ENCODE assay signal across 10 cellular contexts in the genomic region with DNA sequence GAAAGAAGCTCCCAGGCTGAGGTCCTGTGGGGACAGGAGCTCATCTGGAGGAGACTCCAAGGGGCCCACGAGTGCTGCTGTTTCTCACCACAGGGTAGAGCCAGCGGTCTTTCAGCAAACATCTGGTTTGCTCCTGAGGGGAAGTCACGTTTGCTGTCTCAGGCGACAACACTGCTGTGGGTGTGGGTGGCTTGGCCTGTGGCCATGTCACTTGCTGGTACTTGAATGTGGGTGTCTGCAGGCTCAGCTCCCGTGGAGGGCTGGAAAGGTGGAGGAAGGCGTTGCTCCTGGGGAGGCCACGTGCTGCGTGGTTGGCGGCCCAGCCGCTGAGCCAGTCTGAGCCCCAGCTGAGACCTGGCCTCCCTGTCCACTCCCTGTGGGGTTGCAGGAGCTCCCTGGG. TPM values are rescaled to one million over a fixed set of nuclear protein-coding genes. Genes with fewer than 3 reads are reported as not detected.
A peak's percentile ranks its signal among the peaks of the same experiment; 100 is the strongest.
DNase-seq lines count a peak whose midpoint lies in the region; ATAC-seq and TF ChIP-seq lines count a peak whose summit lies in the region.
"Had no signal": no experiment of that assay in that cellular context is flagged by ENCODE, and none has a peak within 500 bp of the region (broad histone marks: within the 10 kb centered on the region; RNA-seq: fewer than 3 reads in every experiment).

No MANE protein-coding gene starts in this region.

- H3K4me3 ChIP-seq in BLaER1 treated with 17β-estradiol and CSF1 and Interleukin-3, amounts not matched to agents 10 nM and 100 nM, result no peak overlapping the region

- peaks cover 18% of the 10 kb centered on the region for H3K4me1 Mint-ChIP-seq in activated CD8-positive, alpha-beta T cell treated with anti-CD3 and anti-CD28 coated beads for 36 hours (ENCODE audit: low read depth)
- H3K4me1 Mint-ChIP-seq in immature natural killer cell (peaks cover 30 to 40% of the 10 kb centered on the region in 2 donors), progenitor cell of endocrine pancreas (ENCODE audit: low read depth) (no peaks in the 10 kb centered on the region)

- peaks cover 0 to 15% (median 0%) of the 10 kb centered on the region in 11 experiments; a peak in 7 of 22 replicates for H3K9me3 ChIP-seq in BLaER1 treated with 17β-estradiol and CSF1 and Interleukin-3, amounts not matched to agents 10 nM and 100 nM (replicated peaks in 1 of 11)

- no peaks in the 10 kb centered on the region for H3K36me3 Mint-ChIP-seq in activated CD8-positive, alpha-beta T cell treated with anti-CD3 and anti-CD28 coated beads for 36 hours (ENCODE audit: low read depth)
- H3K36me3 Mint-ChIP-seq in immature natural killer cell, result peaks cover 0 to 3% (median 0%) of the 10 kb centered on the region in 3 donors
- H3K36me3 Mint-ChIP-seq in progenitor cell of endocrine pancreas (ENCODE audit: insufficient read depth), result peaks cover 12% of the 10 kb centered on the region

- peak overlapping the region in 2 of 11 experiments; percentile 31 to 45; a peak in 4 of 22 replicates for H3K27ac ChIP-seq in BLaER1 treated with 17β-estradiol and CSF1 and Interleukin-3, amounts not matched to agents 10 nM and 100 nM

- TF ChIP-seq CTCF in activated CD8-positive, alpha-beta T cell treated with anti-CD3 and anti-CD28 coated beads for 36 hours (IDR thresholded peaks at IDR 0.05), result no peak
- TF ChIP-seq CTCF in progenitor cell of endocrine pancreas (IDR thresholded peaks at IDR 0.05; ENCODE audit: unreplicated experiment), result no peak

- no peaks in the 10 kb centered on the region for H3K27me3 Mint-ChIP-seq in activated CD8-positive, alpha-beta T cell treated with anti-CD3 and anti-CD28 coated beads for 36 hours
- H3K27me3 Mint-ChIP-seq in immature natural killer cell (ENCODE audit: low read depth in 3 of 3) (peaks cover 11 to 21% (median 17%) of the 10 kb centered on the region in 3 donors), progenitor cell of endocrine pancreas (no peaks in the 10 kb centered on the region)

- H3K4me3 Mint-ChIP-seq in activated CD8-positive, alpha-beta T cell treated with anti-CD3 and anti-CD28 coated beads for 36 hours, result no peak overlapping the region
- H3K4me3 Mint-ChIP-seq in immature natural killer cell (peak overlapping the region; percentile 5 to 65 (median 54)), progenitor cell of endocrine pancreas (ENCODE audit: low read depth) (no peak overlapping the region)

- DNase-seq in activated CD8-positive, alpha-beta T cell treated with anti-CD3 and anti-CD28 coated beads for 36 hours, result peak; percentile 60
- peak; percentile 70 to 78 (median 73) for DNase-seq in immature natural killer cell
- no peak for DNase-seq in dedifferentiated amniotic fluid mesenchymal stem cell (ENCODE audit: extremely low spot score)
- DNase-seq in progenitor cell of endocrine pancreas (ENCODE audit: low spot score, unreplicated experiment), result no peak
- DNase-seq: PC-3, trophoblast cell had no signal

- H4K20me1 ChIP-seq in BLaER1 treated with 17β-estradiol and CSF1 and Interleukin-3, amounts not matched to agents 10 nM and 100 nM, result no peaks in the 10 kb centered on the region

- intact Hi-C loops in activated CD8-positive, alpha-beta T cell treated with anti-CD3 and anti-CD28 coated beads for 36 hours (cut with micrococcal nuclease), result no loop called here

- peak; percentile 43 for ATAC-seq in HG02759 (IDR thresholded peaks at IDR 0.05; ENCODE audit: unreplicated experiment)
- peak; percentile 77 for ATAC-seq in activated CD8-positive, alpha-beta T cell treated with anti-CD3 and anti-CD28 coated beads for 36 hours
- ATAC-seq in GM19467 (IDR thresholded peaks at IDR 0.05; ENCODE audit: unreplicated experiment), result no peak
- no peak for ATAC-seq in GM21447 (IDR thresholded peaks at IDR 0.05; ENCODE audit: unreplicated experiment)
- ATAC-seq: PC-3 had no signal

- H3K27ac Mint-ChIP-seq in activated CD8-positive, alpha-beta T cell treated with anti-CD3 and anti-CD28 coated beads for 36 hours, result no peak overlapping the region
- H3K27ac Mint-ChIP-seq in immature natural killer cell, result peak overlapping the region in 3 of 6 donors; percentile 55 to 74 (median 73)
- no peak overlapping the region for H3K27ac Mint-ChIP-seq in progenitor cell of endocrine pancreas

- H3K4me1 ChIP-seq in BLaER1 treated with 17β-estradiol and CSF1 and Interleukin-3, amounts not matched to agents 10 nM and 100 nM, result peaks cover 15 to 71% (median 50%) of the 10 kb centered on the region in 10 experiments

- H3K9ac ChIP-seq in BLaER1 treated with 17β-estradiol and CSF1 and Interleukin-3, amounts not matched to agents 10 nM and 100 nM, result peak overlapping the region in 2 of 11 experiments; percentile 31 to 41; a peak in 2 of 22 replicates

- H3K9me3 Mint-ChIP-seq in activated CD8-positive, alpha-beta T cell treated with anti-CD3 and anti-CD28 coated beads for 36 hours, result no peaks in the 10 kb centered on the region
- H3K9me3 Mint-ChIP-seq in immature natural killer cell (no peaks in the 10 kb centered on the region), progenitor cell of endocrine pancreas (ENCODE audit: low read depth) (no peaks in the 10 kb centered on the region)

- peaks cover 0 to 6% (median 0%) of the 10 kb centered on the region in 11 experiments; a peak in 3 of 22 replicates for H3K36me3 ChIP-seq in BLaER1 treated with 17β-estradiol and CSF1 and Interleukin-3, amounts not matched to agents 10 nM and 100 nM

- peak overlapping the region; percentile 56 to 83 (median 72) for H3K4me2 ChIP-seq in BLaER1 treated with 17β-estradiol and CSF1 and Interleukin-3, amounts not matched to agents 10 nM and 100 nM

- CTCF ChIA-PET in activated CD8-positive, alpha-beta T cell treated with anti-CD3 and anti-CD28 coated beads for 36 hours (lab: Charles Lee), result interaction anchor here (0.9 to 1.7 kb wide), 10 partner anchors 12 to 339 kb away, joined by 3 to 7 read pairs (median 4); no protein-coding TSS in a partner anchor

- POLR2A ChIA-PET in activated CD8-positive, alpha-beta T cell treated with anti-CD3 and anti-CD28 coated beads for 36 hours (lab: Charles Lee), result interaction anchor here (1.5 kb wide), 1 partner anchor 12 kb away, joined by 3 read pairs; no protein-coding TSS in a partner anchor

- H3K27me3 ChIP-seq in BLaER1 treated with 17β-estradiol and CSF1 and Interleukin-3, amounts not matched to agents 10 nM and 100 nM, result no peaks in the 10 kb centered on the region

RNA-seq across cellular contexts. Expression of a gene that starts 52.8 kb away (rescaled TPM):
- total RNA-seq in activated CD8-positive, alpha-beta T cell treated with anti-CD3 and anti-CD28 coated beads for 36 hours, result 10 to 100 TPM; 17.4 to 20.3 TPM
- 100 to 1,000 TPM in 1 of 3 donors, 10 to 100 TPM in 2; 68.7 to 107 (median 85.6) TPM for polyA plus RNA-seq in immature natural killer cell
- total RNA-seq in progenitor cell of endocrine pancreas, result 20.3 and 20.6 TPM in 2 replicates

Comparison
In these comparisons a context has a peak if more than half of its experiments do, and no peak if none do; other contexts are left out.
1. ATAC-seq: peak in HG02759 (single experiment) and activated CD8-positive, alpha-beta T cell treated with anti-CD3 and anti-CD28 coated beads for 36 hours (single experiment); none in GM19467 (single experiment) and GM21447 (single experiment).
2. DNase-seq: peak in activated CD8-positive, alpha-beta T cell treated with anti-CD3 and anti-CD28 coated beads for 36 hours (single experiment) and immature natural killer cell (3 of 3); none in dedifferentiated amniotic fluid mesenchymal stem cell (single experiment) and progenitor cell of endocrine pancreas (single experiment).
3. H3K4me3 Mint-ChIP-seq: peak in immature natural killer cell (5 of 5); none in activated CD8-positive, alpha-beta T cell treated with anti-CD3 and anti-CD28 coated beads for 36 hours (single experiment) and progenitor cell of endocrine pancreas (single experiment).